Comparison of ENCODE assay signal across 22 cellular contexts in genomic region chr12:105280966-105281693, GRCh38. TPM values are rescaled to one million over a fixed set of nuclear protein-coding genes. Genes with fewer than 3 reads are reported as not detected.
DNase-seq lines count a peak whose midpoint lies in the region; ATAC-seq, FAIRE-seq and TF ChIP-seq lines count a peak whose summit lies in the region.
"Had no signal": no experiment of that assay in that cellular context is flagged by ENCODE, and none has a peak within 500 bp of the region (broad histone marks: within the 10 kb centered on the region; RNA-seq: fewer than 3 reads in every experiment).

No MANE protein-coding gene starts in this region.

- H3K9ac ChIP-seq in SK-N-SH, result no peak overlapping the region
- no peak overlapping the region for H3K9ac ChIP-seq in keratinocyte (ENCODE audit: control insufficient read depth, extremely low read depth, insufficient read depth, low read length)
- H3K9ac ChIP-seq: BLaER1 had no signal

- H3K9me3 ChIP-seq in SK-N-SH (no peaks in the 10 kb centered on the region), keratinocyte (ENCODE audit: control insufficient read depth, low read depth, low read length) (no peaks in the 10 kb centered on the region)
- H3K9me3 ChIP-seq: BLaER1, tibial nerve had no signal

- no peaks in the 10 kb centered on the region for H3K9me1 ChIP-seq in keratinocyte (ENCODE audit: control insufficient read depth, extremely low read depth, insufficient read depth, low read length)

- no peaks in the 10 kb centered on the region for H4K20me1 ChIP-seq in SK-N-SH (ENCODE audit: insufficient read depth)
- H4K20me1 ChIP-seq in keratinocyte (ENCODE audit: control insufficient read depth, extremely low read depth, insufficient read depth, low read length), result no peaks in the 10 kb centered on the region
- H4K20me1 ChIP-seq: BLaER1 had no signal

- H2AFZ ChIP-seq in SK-N-SH (ENCODE audit: low read depth) (no peak overlapping the region; the same call in 1 of the 2 replicates), keratinocyte (ENCODE audit: control insufficient read depth, low read length) (no peak overlapping the region)

- H3K27ac ChIP-seq in SK-N-SH (ENCODE audit: low read depth in 2 of 2, low read length in 1 of 2), result no peak overlapping the region
- H3K27ac ChIP-seq in keratinocyte (ENCODE audit: control insufficient read depth, insufficient read depth, low read length), result no peak overlapping the region
- H3K27ac ChIP-seq: BLaER1, tibial nerve had no signal

- no peak for TF ChIP-seq RAD21 in SK-N-SH (IDR thresholded peaks at IDR 0.05; ENCODE audit: low read length)

- dilution Hi-C loops in keratinocyte (cut with MboI; ENCODE audit: extremely low pct_ligation_motif_present, low sequenced_read_pairs), result no loop called here

- no peaks in the 10 kb centered on the region for H3F3A ChIP-seq in SK-N-SH (replicated peaks; ENCODE audit: insufficient read depth)

- no peak for TF ChIP-seq EP300 in SK-N-SH (IDR thresholded peaks at IDR 0.05; ENCODE audit: borderline replicate concordance in 1 of 2, low read depth in 1 of 2, low read length in 1 of 2)

- CTCF ChIA-PET in SK-N-SH (lab: Yijun Ruan, JAX), result interaction anchor here (1.0 kb wide), 1 partner anchor 8 kb away, joined by 3 read pairs; no protein-coding TSS in a partner anchor

- POLR2A ChIA-PET in SK-N-SH (lab: Yijun Ruan, JAX), result no interaction called here

- H3K36me3 ChIP-seq in SK-N-SH (replicated peaks in 1 of 2; ENCODE audit: control insufficient read depth in 1 of 2, insufficient read depth in 2 of 2, low read length in 1 of 2) (no peaks in the 10 kb centered on the region), bronchial epithelial cell (ENCODE audit: control insufficient read depth, insufficient read depth, low read length) (no peaks in the 10 kb centered on the region), keratinocyte (ENCODE audit: control insufficient read depth in 2 of 2, extremely low read depth in 1 of 2, insufficient read depth in 2 of 2, low read length in 2 of 2) (no peaks in the 10 kb centered on the region)
- H3K36me3 ChIP-seq: BLaER1, tibial nerve had no signal

- H3K27me3 ChIP-seq in SK-N-SH (ENCODE audit: insufficient read depth), result no peaks in the 10 kb centered on the region
- H3K27me3 ChIP-seq in bronchial epithelial cell (ENCODE audit: control insufficient read depth, insufficient read depth, low read length), result no peaks in the 10 kb centered on the region
- H3K27me3 ChIP-seq in keratinocyte (ENCODE audit: control insufficient read depth, extremely low read depth, insufficient read depth, low read length), result no peaks in the 10 kb centered on the region
- H3K27me3 ChIP-seq: BLaER1, tibial nerve had no signal

- H3K79me2 ChIP-seq in SK-N-SH (ENCODE audit: insufficient read depth), result no peaks in the 10 kb centered on the region; the same call in 1 of the 2 replicates
- no peaks in the 10 kb centered on the region for H3K79me2 ChIP-seq in keratinocyte (ENCODE audit: control insufficient read depth, insufficient read depth, low read length)

- TF ChIP-seq CTCF in SK-N-SH (IDR thresholded peaks at IDR 0.05) (no peak), bronchial epithelial cell (IDR thresholded peaks at IDR 0.05; ENCODE audit: insufficient read depth, low read length, severe bottlenecking) (no peak), keratinocyte (optimal IDR thresholded peaks at IDR 0.05 in 1 of 3, IDR thresholded peaks at IDR 0.05 in 1 of 3, conservative IDR thresholded peaks at IDR 0.05 in 1 of 3; ENCODE audit: extremely low read depth in 1 of 3, insufficient read depth in 2 of 3, low read length in 3 of 3) (no peak)

- H3K4me2 ChIP-seq in SK-N-SH (no peak overlapping the region), keratinocyte (ENCODE audit: control insufficient read depth, extremely low read depth, insufficient read depth, low read depth, low read length) (no peak overlapping the region)
- H3K4me2 ChIP-seq: BLaER1 had no signal

- H3K4me3 ChIP-seq in SK-N-SH (ENCODE audit: low read depth in 2 of 2, low read length in 1 of 2) (no peak overlapping the region), bronchial epithelial cell (ENCODE audit: low read depth, low read length) (no peak overlapping the region), keratinocyte (ENCODE audit: control insufficient read depth in 2 of 3, extremely low read depth in 1 of 3, insufficient read depth in 2 of 3, low read depth in 1 of 3, low read length in 3 of 3) (no peak overlapping the region)
- H3K4me3 ChIP-seq: BLaER1, tibial nerve had no signal

- H3K4me1 ChIP-seq in SK-N-SH (ENCODE audit: control insufficient read depth in 1 of 2, insufficient read depth in 2 of 2, low read depth in 1 of 2, low read length in 1 of 2) (peaks cover 0 to 3% of the 10 kb centered on the region in 2 experiments; a peak in 1 of 4 replicates), keratinocyte (ENCODE audit: control insufficient read depth, extremely low read depth, insufficient read depth, low read length) (peaks cover 13% of the 10 kb centered on the region)
- H3K4me1 ChIP-seq: BLaER1, tibial nerve had no signal

- 48% methylated on average over 6 of the region's 6 CpGs for WGBS in SK-N-SH (ENCODE audit: low lambda C conversion rate)

- DNase-seq in SK-N-SH (no peak), bronchial epithelial cell (ENCODE audit: low read depth) (peak; percentile 28), keratinocyte (ENCODE audit: low read depth, low spot score) (no peak), COLO829 (ENCODE audit: low spot score) (no peak), NCI-H2227 (lab: John Stamatoyannopoulos, UW; ENCODE audit: unreplicated experiment) (no peak), NAMALWA (ENCODE audit: low spot score) (no peak)
- DNase-seq: activated CD8-positive, alpha-beta T cell treated with anti-CD3 and anti-CD28 coated beads for 36 hours; activated naive CD8-positive, alpha-beta T cell treated with anti-CD3 and anti-CD28 coated beads for 36 hours; effector CD4-positive, alpha-beta T cell; KG1; NCI-H1436 treated with DMSO at 0.1 percent for 48 hours; NCI-H524; SHP77 treated with DMSO at 0.1 percent for 48 hours; stimulated activated CD8-positive, alpha-beta memory T cell treated with anti-CD3 and anti-CD28 coated beads, Interleukin-4, amount 100 ng/mL, for 48 hours; T-cell had no signal

- FAIRE-seq in bronchial epithelial cell (lab: Jason Lieb, UNC) (no peak), keratinocyte (lab: Jason Lieb, UNC) (peak; percentile 53)
- FAIRE-seq: A204.1, GM12892 had no signal

- ATAC-seq in SK-N-SH treated with all-trans-retinoic acid at 6 μM for 48 hours (no peak), HG02981 (IDR thresholded peaks at IDR 0.05; ENCODE audit: unreplicated experiment) (no peak)
- ATAC-seq: activated CD4-positive, CD25-positive, alpha-beta regulatory T cell treated with anti-CD3 and anti-CD28 coated beads, Interleukin-2, amount 50 U/mL, for 24 hours; activated CD8-positive, alpha-beta T cell treated with anti-CD3 and anti-CD28 coated beads for 36 hours; T-cell had no signal

- no peaks in the 10 kb centered on the region for H3K9me2 ChIP-seq in SK-N-SH

TF ChIP-seq in SK-N-SH, 30 proteins besides CTCF, POLR2A, EP300 and RAD21 (continues in another document):
- TF ChIP-seq MEF2A (IDR thresholded peaks at IDR 0.05; ENCODE audit: borderline replicate concordance, low read depth) (no peak), PBX3 (IDR thresholded peaks at IDR 0.05) (no peak)

TF ChIP-seq in SK-N-SH treated with all-trans-retinoic acid at 6 μM for 48 hours, 23 proteins besides CTCF, POLR2A, EP300 and RAD21 (continues in another document):
- TF ChIP-seq ZNF565 (CRISPR knock-in tag; conservative IDR thresholded peaks at IDR 0.05; ENCODE audit: low read depth), result no peak
- TF ChIP-seq PATZ1 (CRISPR knock-in tag; IDR thresholded peaks at IDR 0.05; ENCODE audit: borderline replicate concordance), result no peak
- TF ChIP-seq ESRRG (CRISPR knock-in tag; IDR thresholded peaks at IDR 0.05), result no peak
- no peak for TF ChIP-seq CSDC2 (CRISPR knock-in tag; IDR thresholded peaks at IDR 0.05)
- TF ChIP-seq ZFP3 (CRISPR knock-in tag; IDR thresholded peaks at IDR 0.05), result no peak

RNA-seq across cellular contexts. Expression of gene APPL2, which starts 45.2 kb away (rescaled TPM):
- polyA plus RNA-seq in SK-N-SH (2012; rRNA removed), result 59.2 and 65.9 TPM in 2 replicates
- 69.2 and 93.5 TPM in 2 replicates for polyA plus RNA-seq in SK-N-SH (2012; cell fraction: cytosol; rRNA removed)
- polyA plus RNA-seq in SK-N-SH (2012; cell fraction: nucleus; rRNA removed), result 71.4 and 120 TPM in 2 replicates
- 21.4 and 23.2 TPM in 2 replicates for total RNA-seq in bronchial epithelial cell
- 16.2 to 26.1 TPM (median 22.2 TPM) in 3 replicates for polyA plus RNA-seq in keratinocyte
- polyA plus RNA-seq in keratinocyte (2011; ENCODE audit: low read depth), result 94.4 TPM
- 15.9 and 18.4 TPM in 2 replicates for polyA plus RNA-seq in keratinocyte (2011; cell fraction: cytosol; rRNA removed)
- polyA plus RNA-seq in keratinocyte (2011; cell fraction: nucleus; rRNA removed), result 36.4 and 43.4 TPM in 2 replicates
- 13.3 and 45.4 TPM in 2 replicates for polyA plus RNA-seq in keratinocyte (2012; ENCODE audit: low replicate concordance)
- polyA minus RNA-seq in keratinocyte, result 6.3 to 24.5 TPM (median 14.3 TPM) in 3 replicates
- polyA minus RNA-seq in keratinocyte (2011; cell fraction: cytosol; rRNA and poly(A)+ RNA removed), result 14.8 TPM
- 14.1 and 23.2 TPM in 2 replicates for polyA minus RNA-seq in keratinocyte (2011; cell fraction: nucleus; rRNA and poly(A)+ RNA removed)

RNA-seq across cellular contexts. Expression of gene C12orf75, which starts 49.4 kb away (rescaled TPM):
- 221 and 299 TPM in 2 replicates for polyA plus RNA-seq in SK-N-SH (2012; rRNA removed)
- 363 and 501 TPM in 2 replicates for polyA plus RNA-seq in SK-N-SH (2012; cell fraction: cytosol; rRNA removed)
- 63.0 and 90.2 TPM in 2 replicates for polyA plus RNA-seq in SK-N-SH (2012; cell fraction: nucleus; rRNA removed)
- total RNA-seq in bronchial epithelial cell, result 11.8 and 20.2 TPM in 2 replicates
- 114 to 160 TPM (median 123 TPM) in 3 replicates for polyA plus RNA-seq in keratinocyte
- 16.9 TPM for polyA plus RNA-seq in keratinocyte (2011; ENCODE audit: low read depth)
- polyA plus RNA-seq in keratinocyte (2011; cell fraction: cytosol; rRNA removed), result 159 and 285 TPM in 2 replicates
- polyA plus RNA-seq in keratinocyte (2011; cell fraction: nucleus; rRNA removed), result 40.4 and 50.7 TPM in 2 replicates
- polyA plus RNA-seq in keratinocyte (2012; ENCODE audit: low replicate concordance), result 33.3 and 120 TPM in 2 replicates
- polyA minus RNA-seq in keratinocyte, result 6.0 to 46.7 TPM (median 32.0 TPM) in 3 replicates
- polyA minus RNA-seq in keratinocyte (2011; cell fraction: cytosol; rRNA and poly(A)+ RNA removed), result 82.7 TPM
- polyA minus RNA-seq in keratinocyte (2011; cell fraction: nucleus; rRNA and poly(A)+ RNA removed), result 12.0 and 18.7 TPM in 2 replicates
